16 cellular contexts compared by ENCODE assay signal in the genomic region with DNA sequence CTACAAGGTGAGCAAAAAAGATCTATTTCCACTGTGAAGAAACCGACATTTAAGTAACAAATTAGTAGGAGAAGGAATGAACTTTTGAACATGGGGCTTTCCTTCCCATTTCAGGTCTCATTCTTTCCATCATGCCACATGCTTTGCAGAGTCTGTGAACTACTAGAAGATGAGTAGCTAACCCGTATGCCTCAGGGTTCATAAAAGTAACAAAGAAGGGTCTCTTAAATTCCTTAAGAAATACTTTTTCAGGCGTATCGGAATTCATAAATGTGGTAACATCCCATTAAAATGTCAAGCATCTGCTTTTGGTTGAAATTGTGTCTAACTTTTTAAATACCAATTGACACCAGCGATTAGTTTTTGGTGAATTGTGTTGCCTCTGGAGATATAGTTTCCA.
A peak's percentile ranks its signal among the peaks of the same experiment; 100 is the strongest.
DNase-seq lines count a peak whose midpoint lies in the region; ATAC-seq, FAIRE-seq and TF ChIP-seq lines count a peak whose summit lies in the region.
"Had no signal": no experiment of that assay in that cellular context is flagged by ENCODE, and none has a peak within 500 bp of the region (broad histone marks: within the 10 kb centered on the region; RNA-seq: fewer than 3 reads in every experiment).

No MANE protein-coding gene starts in this region.

- no peak for TF ChIP-seq EP300 in A549 (IDR thresholded peaks at IDR 0.05)

- no peak overlapping the region for H3K9ac ChIP-seq in mesenchymal stem cell (ENCODE audit: low read length)
- H3K9ac ChIP-seq: BLaER1 treated with 17β-estradiol and CSF1 and Interleukin-3, amounts not matched to agents 10 nM and 100 nM had no signal

- H3K4ac ChIP-seq in mesenchymal stem cell (ENCODE audit: low read depth in 1 of 2, low read length in 2 of 2), result peak overlapping the region; percentile 80 to 94

- intact Hi-C loops in Panc1 (cut with micrococcal nuclease; ENCODE audit: unreplicated experiment), result no loop called here

- no peaks in the 10 kb centered on the region for H3K9me3 ChIP-seq in A549
- no peaks in the 10 kb centered on the region for H3K9me3 ChIP-seq in Panc1 (ENCODE audit: control insufficient read depth, insufficient read depth, low read depth, low read length)
- no peaks in the 10 kb centered on the region for H3K9me3 ChIP-seq in mesenchymal stem cell (ENCODE audit: control insufficient read depth, low read length)
- H3K9me3 ChIP-seq: BLaER1 treated with 17β-estradiol and CSF1 and Interleukin-3, amounts not matched to agents 10 nM and 100 nM had no signal

- no peak overlapping the region for H3K14ac ChIP-seq in mesenchymal stem cell (ENCODE audit: low read length in 2 of 2)

- no peak overlapping the region for H3K23ac ChIP-seq in mesenchymal stem cell (ENCODE audit: low read length in 2 of 2)

- H2BK12ac ChIP-seq in mesenchymal stem cell (ENCODE audit: low read length in 2 of 2), result peak overlapping the region; percentile 85 to 94

- no peak overlapping the region for H2AFZ ChIP-seq in mesenchymal stem cell (ENCODE audit: low read depth, low read length)

- peak overlapping the region; percentile 58 for H2BK120ac ChIP-seq in mesenchymal stem cell (ENCODE audit: low read depth, low read length)

- no peaks in the 10 kb centered on the region for H3K36me3 ChIP-seq in BJ (ENCODE audit: control insufficient read depth, insufficient read depth, low read length)
- H3K36me3 ChIP-seq in Panc1 (ENCODE audit: control insufficient read depth, insufficient read depth, low read length), result no peaks in the 10 kb centered on the region
- no peaks in the 10 kb centered on the region for H3K36me3 ChIP-seq in mesenchymal stem cell (ENCODE audit: control insufficient read depth in 1 of 2, insufficient read depth in 2 of 2, low read depth in 1 of 2, low read length in 2 of 2)
- H3K36me3 ChIP-seq: BLaER1 treated with 17β-estradiol and CSF1 and Interleukin-3, amounts not matched to agents 10 nM and 100 nM had no signal

- peak overlapping the region; percentile 94 for H2AK5ac ChIP-seq in mesenchymal stem cell (ENCODE audit: low read length, severe bottlenecking)

- H3K4me3 ChIP-seq in A549 (no peak overlapping the region), BJ (ENCODE audit: low read depth, low read length) (no peak overlapping the region), Panc1 (ENCODE audit: low read depth in 2 of 2, low read length in 2 of 2) (no peak overlapping the region), mesenchymal stem cell (ENCODE audit: insufficient read depth in 1 of 2, low read depth in 1 of 2, low read length in 2 of 2) (no peak overlapping the region)
- H3K4me3 ChIP-seq: BLaER1 treated with 17β-estradiol and CSF1 and Interleukin-3, amounts not matched to agents 10 nM and 100 nM had no signal

- no peak overlapping the region for H4K8ac ChIP-seq in mesenchymal stem cell (ENCODE audit: low read length)

- no peak for ATAC-seq in A549
- ATAC-seq in Panc1, result no peak

- no peaks in the 10 kb centered on the region for H3K79me1 ChIP-seq in mesenchymal stem cell (replicated peaks; ENCODE audit: low read length, poor library complexity, severe bottlenecking)

- in situ Hi-C loops in Panc1 (cut with HindIII; ENCODE audit: low pct_unique_long_range_greater_than_20kb, low sequenced_read_pairs), result no loop called here

- BruUV-seq in Panc1 (replicated peaks; lab: Mats Ljungman, UMichigan), result no TSS peak

- H3K4me2 ChIP-seq in A549, result no peak overlapping the region
- no peak overlapping the region for H3K4me2 ChIP-seq in mesenchymal stem cell (ENCODE audit: low read length, poor library complexity, severe bottlenecking)

- peak overlapping the region in 1 of 2 experiments; percentile 78 for H3K18ac ChIP-seq in mesenchymal stem cell (ENCODE audit: low read depth in 1 of 2, low read length in 2 of 2)

- FAIRE-seq in A549 (lab: Jason Lieb, UNC), result no peak
- FAIRE-seq: A204.1 had no signal

- H2BK5ac ChIP-seq in mesenchymal stem cell (ENCODE audit: low read depth, low read length, poor library complexity, severe bottlenecking), result peak overlapping the region; percentile 63

- no peak overlapping the region for H2BK15ac ChIP-seq in mesenchymal stem cell (ENCODE audit: low read depth, poor library complexity, severe bottlenecking)

- H3K4me1 ChIP-seq in A549 (peaks cover 51% of the 10 kb centered on the region), Panc1 (ENCODE audit: control insufficient read depth, insufficient read depth, low read length) (peaks cover 35% of the 10 kb centered on the region), mesenchymal stem cell (ENCODE audit: control insufficient read depth, insufficient read depth, low read depth, low read length) (peaks cover 31% of the 10 kb centered on the region)

- CTCF ChIA-PET in A549 (lab: Yijun Ruan, JAX), result interaction anchor here (0.7 to 1.6 kb wide), 4 partner anchors 22 to 290 kb away, joined by 3 to 6 read pairs (median 3); no protein-coding TSS in a partner anchor
- CTCF ChIA-PET in BJ (lab: Yijun Ruan, JAX), result interaction anchor here (0.6 to 1.2 kb wide), 4 partner anchors 15 to 79 kb away, joined by 3 to 4 read pairs (median 3); no protein-coding TSS in a partner anchor
- CTCF ChIA-PET in Panc1 (lab: Charles Lee), result interaction anchor here (1.1 kb wide), 1 partner anchor 124 kb away, joined by 4 read pairs; no protein-coding TSS in a partner anchor

- H3K27me3 ChIP-seq in BJ (ENCODE audit: control insufficient read depth, insufficient read depth, low read length) (no peaks in the 10 kb centered on the region), Panc1 (ENCODE audit: control insufficient read depth, insufficient read depth, low read length) (no peaks in the 10 kb centered on the region), mesenchymal stem cell (ENCODE audit: control insufficient read depth in 1 of 2, insufficient read depth in 1 of 2, low read length in 2 of 2) (peaks cover 0 to 43% of the 10 kb centered on the region in 2 experiments)
- H3K27me3 ChIP-seq: BLaER1 treated with 17β-estradiol and CSF1 and Interleukin-3, amounts not matched to agents 10 nM and 100 nM had no signal

- POLR2A ChIA-PET in A549 (lab: Yijun Ruan, JAX) (no interaction called here), BJ (lab: Charles Lee) (no interaction called here), Panc1 (lab: Charles Lee) (no interaction called here)

- DNase-seq in A549 (ENCODE audit: low read depth in 1 of 2, low spot score in 1 of 2) (no peak), BJ (ENCODE audit: low read depth) (peak; percentile 59), Panc1 (ENCODE audit: low read depth, low spot score) (no peak), mesenchymal stem cell (no peak), pons (ENCODE audit: low spot score) (no peak), putamen (ENCODE audit: low spot score) (no peak)
- no peak for DNase-seq in NK-92 treated with Interleukin-12 subunit alpha and Interleukin-12 subunit beta, amount 100 ng/mL, for 24 hours (lab: John Stamatoyannopoulos, UW)
- DNase-seq: AML-193; CD4-positive, alpha-beta T cell; DND-41; GF-D8; HCEC 1CT; HFFc6; KBM-7 had no signal

- TF ChIP-seq POLR2A in A549 (IDR thresholded peaks at IDR 0.05; ENCODE audit: low read length), result no peak

- TF ChIP-seq CTCF in A549 (IDR thresholded peaks at IDR 0.05) (no peak), BJ (IDR thresholded peaks at IDR 0.05; ENCODE audit: insufficient read depth, low read depth, low read length) (no peak), Panc1 (IDR thresholded peaks at IDR 0.05) (no peak)

- no peak for TF ChIP-seq RAD21 in A549 (conservative IDR thresholded peaks at IDR 0.05 in 1 of 2, IDR thresholded peaks at IDR 0.05 in 1 of 2)

- 90% methylated on average over 5 of the region's 5 CpGs for WGBS in A549 (ENCODE audit: missing lambda C conversion rate)
- 100% methylated on average over 5 of the region's 5 CpGs for WGBS in mesenchymal stem cell

- H3K27ac ChIP-seq in A549, result peak overlapping the region; percentile 59 to 86; a peak in 5 of 6 replicates
- peak overlapping the region; percentile 92 for H3K27ac ChIP-seq in Panc1 (ENCODE audit: low read length)
- peak overlapping the region; percentile 65 for H3K27ac ChIP-seq in mesenchymal stem cell (ENCODE audit: low read length, poor library complexity, severe bottlenecking)
- H3K27ac ChIP-seq: BLaER1 treated with 17β-estradiol and CSF1 and Interleukin-3, amounts not matched to agents 10 nM and 100 nM had no signal

- no peak overlapping the region for H4K91ac ChIP-seq in mesenchymal stem cell (ENCODE audit: low read length)

TF ChIP-seq in A549, 52 proteins besides CTCF, POLR2A, EP300 and RAD21 (continues in another document):
- TF ChIP-seq RFX5 (IDR thresholded peaks at IDR 0.05), result no peak
- no peak for TF ChIP-seq CEBPB (IDR thresholded peaks at IDR 0.05)
- TF ChIP-seq JUNB (IDR thresholded peaks at IDR 0.05), result no peak
- TF ChIP-seq TFCP2L1 (CRISPR knock-in tag; IDR thresholded peaks at IDR 0.05), result no peak
- TF ChIP-seq, protein P1, sequence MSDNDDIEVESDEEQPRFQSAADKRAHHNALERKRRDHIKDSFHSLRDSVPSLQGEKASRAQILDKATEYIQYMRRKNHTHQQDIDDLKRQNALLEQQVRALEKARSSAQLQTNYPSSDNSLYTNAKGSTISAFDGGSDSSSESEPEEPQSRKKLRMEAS (IDR thresholded peaks at IDR 0.05), result no peak
- TF ChIP-seq KDM1A (IDR thresholded peaks at IDR 0.05; ENCODE audit: low read depth), result no peak
- TF ChIP-seq, protein P2, sequence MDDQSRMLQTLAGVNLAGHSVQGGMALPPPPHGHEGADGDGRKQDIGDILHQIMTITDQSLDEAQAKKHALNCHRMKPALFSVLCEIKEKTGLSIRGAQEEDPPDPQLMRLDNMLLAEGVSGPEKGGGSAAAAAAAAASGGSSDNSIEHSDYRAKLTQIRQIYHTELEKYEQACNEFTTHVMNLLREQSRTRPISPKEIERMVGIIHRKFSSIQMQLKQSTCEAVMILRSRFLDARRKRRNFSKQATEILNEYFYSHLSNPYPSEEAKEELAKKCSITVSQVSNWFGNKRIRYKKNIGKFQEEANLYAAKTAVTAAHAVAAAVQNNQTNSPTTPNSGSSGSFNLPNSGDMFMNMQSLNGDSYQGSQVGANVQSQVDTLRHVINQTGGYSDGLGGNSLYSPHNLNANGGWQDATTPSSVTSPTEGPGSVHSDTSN (IDR thresholded peaks at IDR 0.05), result no peak
